In the genomic region with DNA sequence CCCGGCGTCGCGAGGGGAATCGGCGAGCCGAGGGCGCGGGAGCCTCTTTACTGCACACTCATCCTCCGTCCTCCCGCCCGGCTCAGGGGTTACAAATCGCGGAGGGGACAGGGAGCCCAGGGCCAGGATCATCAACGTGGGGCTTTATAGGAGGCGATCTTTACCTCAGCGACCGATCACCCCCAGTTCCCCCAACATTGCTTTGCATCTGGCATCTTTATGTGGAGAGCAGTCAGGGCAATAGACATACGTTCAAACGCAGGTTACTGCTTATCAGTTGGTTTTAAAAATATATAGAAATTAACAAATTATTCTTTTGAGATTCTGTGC, we compare ENCODE assay signal across 8 cellular contexts. TPM values are rescaled to one million over a fixed set of nuclear protein-coding genes. Genes with fewer than 3 reads are reported as not detected.
DNase-seq lines count a peak whose midpoint lies in the region; ATAC-seq and TF ChIP-seq lines count a peak whose summit lies in the region.

No MANE protein-coding gene starts in this region.

- peak overlapping the region; percentile 86 for H3K4me3 ChIP-seq in GM12865 (ENCODE audit: low read depth, low read length)
- H3K4me3 ChIP-seq in H7 (ENCODE audit: insufficient read depth, low read depth, low read length), result peak overlapping the region; percentile 98

- no peak for TF ChIP-seq CTCF in GM12865 (IDR thresholded peaks at IDR 0.05; ENCODE audit: insufficient read depth, low read depth, low read length, missing control alignments)

- peak overlapping the region; percentile 89 for H3K27ac Mint-ChIP-seq in central memory CD8-positive, alpha-beta T cell (ENCODE audit: low read depth)
- H3K27ac Mint-ChIP-seq in naive thymus-derived CD8-positive, alpha-beta T cell, result peak overlapping the region; percentile 84 to 99 (median 96)

- H3K27me3 ChIP-seq in H7 (ENCODE audit: control insufficient read depth, insufficient read depth, low read length), result peaks cover 37% of the 10 kb centered on the region

- no peaks in the 10 kb centered on the region for H3K27me3 Mint-ChIP-seq in central memory CD8-positive, alpha-beta T cell
- no peaks in the 10 kb centered on the region for H3K27me3 Mint-ChIP-seq in naive thymus-derived CD8-positive, alpha-beta T cell

- DNase-seq in GM12865 (ENCODE audit: low read depth) (no peak), H7 (no peak), NCI-H2029 treated with DMSO at 0.1 percent for 48 hours (lab: John Stamatoyannopoulos, UW) (peak; percentile 16), putamen (ENCODE audit: low spot score) (no peak)
- DNase-seq in central memory CD8-positive, alpha-beta T cell (ENCODE audit: low spot score in 2 of 2), result no peak
- no peak for DNase-seq in naive thymus-derived CD8-positive, alpha-beta T cell
- no peak for DNase-seq in activated effector memory CD4-positive, alpha-beta T cell treated with anti-CD3 and anti-CD28 coated beads, Interleukin-2, amount 50 U/mL, for 16 hours
- no peak for DNase-seq in stimulated activated naive CD4-positive, alpha-beta T cell (lab: John Stamatoyannopoulos, UW)

- H3K9me3 Mint-ChIP-seq in central memory CD8-positive, alpha-beta T cell, result no peaks in the 10 kb centered on the region
- H3K9me3 Mint-ChIP-seq in naive thymus-derived CD8-positive, alpha-beta T cell, result no peaks in the 10 kb centered on the region

- H3K4me3 Mint-ChIP-seq in central memory CD8-positive, alpha-beta T cell, result peak overlapping the region; percentile 96
- H3K4me3 Mint-ChIP-seq in naive thymus-derived CD8-positive, alpha-beta T cell, result peak overlapping the region; percentile 94 to 100 (median 98)

- no peaks in the 10 kb centered on the region; the same call in 1 of the 2 replicates for H3K36me3 ChIP-seq in H7 (replicated peaks; ENCODE audit: control insufficient read depth, insufficient read depth, low read length)

- peak; percentile 7 for ATAC-seq in central memory CD8-positive, alpha-beta T cell (replicated peaks; ENCODE audit: extremely low read depth, poor library complexity, severe bottlenecking)
- no peak for ATAC-seq in naive thymus-derived CD8-positive, alpha-beta T cell

- peaks cover 29% of the 10 kb centered on the region for H3K4me1 Mint-ChIP-seq in central memory CD8-positive, alpha-beta T cell
- H3K4me1 Mint-ChIP-seq in naive thymus-derived CD8-positive, alpha-beta T cell, result peaks cover 19 to 55% (median 41%) of the 10 kb centered on the region in 4 donors

- peaks cover 5% of the 10 kb centered on the region for H3K36me3 Mint-ChIP-seq in central memory CD8-positive, alpha-beta T cell (ENCODE audit: insufficient read depth)
- peaks cover 0 to 4% (median 3%) of the 10 kb centered on the region in 3 donors for H3K36me3 Mint-ChIP-seq in naive thymus-derived CD8-positive, alpha-beta T cell

- POLR2A ChIA-PET in naive thymus-derived CD8-positive, alpha-beta T cell (lab: Charles Lee), result interaction anchor here (1.4 to 2.0 kb wide), 5 partner anchors 8 to 1066 kb away, joined by 3 to 18 read pairs (median 8); a partner anchor contains a TSS

RNA-seq across cellular contexts. Expression of a gene that starts 0.6 kb away (rescaled TPM):
- total RNA-seq in H7 (2014; rRNA removed; shearing (Covaris generic)), result 31.6 and 40.5 TPM in 2 replicates
- 10 to 100 TPM; 30.6 to 33.3 TPM for total RNA-seq in naive thymus-derived CD8-positive, alpha-beta T cell
- polyA plus RNA-seq in naive thymus-derived CD8-positive, alpha-beta T cell, result 10 to 100 TPM; 17.9 to 32.6 (median 22.7) TPM
